8 cellular contexts compared by ENCODE assay signal in genomic region chr5:140043508-140043872, GRCh38. TPM values are rescaled to one million over a fixed set of nuclear protein-coding genes. Genes with fewer than 3 reads are reported as not detected.
DNase-seq lines count a peak whose midpoint lies in the region; ATAC-seq and TF ChIP-seq lines count a peak whose summit lies in the region.

No MANE protein-coding gene starts in this region.

- H4K20me1 ChIP-seq in neural cell (ENCODE audit: insufficient read depth), result no peaks in the 10 kb centered on the region

- ATAC-seq in HG02981 (IDR thresholded peaks at IDR 0.05; ENCODE audit: unreplicated experiment) (peak; percentile 8), T-cell (replicated peaks in 1 of 4) (no peak), GM21367 (IDR thresholded peaks at IDR 0.05; ENCODE audit: unreplicated experiment) (no peak)

- peaks cover 22 to 27% (median 27%) of the 10 kb centered on the region in 3 donors for H3K4me1 Mint-ChIP-seq in T-cell

- TF ChIP-seq EP300 in neural cell (conservative IDR thresholded peaks at IDR 0.05; ENCODE audit: poor library complexity, severe bottlenecking), result no peak

- DNase-seq in NCI-H748 (lab: John Stamatoyannopoulos, UW; ENCODE audit: unreplicated experiment) (peak; percentile 69), NCI-H748 treated with DMSO at 0.1 percent for 48 hours (lab: John Stamatoyannopoulos, UW) (no peak), T-cell (peak in 2 of 34 experiments; percentile 0), epithelial cell of proximal tubule (ENCODE audit: low read depth) (no peak), SJCRH30 (no peak)

- H3K36me3 Mint-ChIP-seq in T-cell, result no peaks in the 10 kb centered on the region

- H3K27ac Mint-ChIP-seq in T-cell, result no peak overlapping the region

- peak overlapping the region; percentile 83 for H3K9ac ChIP-seq in neural cell (ENCODE audit: low read length)

- H3K79me2 ChIP-seq in neural cell (replicated peaks; ENCODE audit: insufficient read depth, low read length), result no peaks in the 10 kb centered on the region

- no peaks in the 10 kb centered on the region for H3K9me3 Mint-ChIP-seq in T-cell

- CTCF ChIA-PET in T-cell (lab: Charles Lee), result no interaction called here

- H3K9me2 ChIP-seq in neural cell (ENCODE audit: insufficient read depth, low read length), result no peaks in the 10 kb centered on the region

- H3K4me3 ChIP-seq in epithelial cell of proximal tubule (ENCODE audit: low read depth, low read length) (peak overlapping the region; percentile 56), neural cell (ENCODE audit: low read length) (peak overlapping the region; percentile 89), SJCRH30 (no peak overlapping the region)

- H3K27ac ChIP-seq in neural cell (ENCODE audit: low read length) (peak overlapping the region; percentile 80), SJCRH30 (no peak overlapping the region)

- POLR2A ChIA-PET in T-cell (lab: Charles Lee), result no interaction called here

- no peak for TF ChIP-seq RAD21 in neural cell (conservative IDR thresholded peaks at IDR 0.05)

- peaks cover 34% of the 10 kb centered on the region for H3K27me3 ChIP-seq in neural cell (ENCODE audit: insufficient read depth, low read depth, low read length)
- H3K27me3 ChIP-seq in SJCRH30, result peaks cover 7% of the 10 kb centered on the region; the same call in 1 of the 2 replicates

- H3K4me1 ChIP-seq in SJCRH30, result no peaks in the 10 kb centered on the region

- H3K4me3 Mint-ChIP-seq in T-cell, result peak overlapping the region; percentile 70 to 85 (median 76)

- TF ChIP-seq CTCF in epithelial cell of proximal tubule (conservative IDR thresholded peaks at IDR 0.05; ENCODE audit: low read depth, low read length), result peak; percentile 19
- TF ChIP-seq CTCF in neural cell (IDR thresholded peaks at IDR 0.05; ENCODE audit: poor library complexity, severe bottlenecking), result peak; percentile 65

- peaks cover 49 to 60% of the 10 kb centered on the region in 2 donors for H3K27me3 Mint-ChIP-seq in T-cell

- peak overlapping the region; percentile 37 for H3K4me2 ChIP-seq in neural cell (ENCODE audit: low read length)

- no peaks in the 10 kb centered on the region for H3K36me3 ChIP-seq in neural cell (ENCODE audit: insufficient read depth, low read length)
- no peaks in the 10 kb centered on the region for H3K36me3 ChIP-seq in SJCRH30

- peak overlapping the region; percentile 69 for H2AFZ ChIP-seq in neural cell (ENCODE audit: low read depth, low read length)

- H3K9me3 ChIP-seq in neural cell (ENCODE audit: low read length) (no peaks in the 10 kb centered on the region), SJCRH30 (replicated peaks) (no peaks in the 10 kb centered on the region)

- H3F3A ChIP-seq in neural cell (ENCODE audit: insufficient read depth, low read length, poor library complexity, severe bottlenecking), result no peaks in the 10 kb centered on the region

TF ChIP-seq in neural cell, 6 proteins besides CTCF, POLR2A, EP300 and RAD21:
- TF ChIP-seq MXI1 (conservative IDR thresholded peaks at IDR 0.05; ENCODE audit: poor library complexity, severe bottlenecking), result no peak
- TF ChIP-seq POLR2AphosphoS5 (IDR thresholded peaks at IDR 0.05), result no peak
- TF ChIP-seq EZH2 (IDR thresholded peaks at IDR 0.05; ENCODE audit: borderline replicate concordance, insufficient read depth, low read length, poor library complexity, severe bottlenecking), result no peak
- TF ChIP-seq TAF1 (IDR thresholded peaks at IDR 0.05; ENCODE audit: low read depth), result no peak
- TF ChIP-seq REST (IDR thresholded peaks at IDR 0.05; ENCODE audit: borderline replicate concordance), result no peak
- TF ChIP-seq SMC3 (conservative IDR thresholded peaks at IDR 0.05; ENCODE audit: poor library complexity), result no peak

RNA-seq across cellular contexts. Expression of gene NRG2, which starts 0.4 kb away (rescaled TPM):
- total RNA-seq in T-cell (under 1 TPM in 4 of 5 donors, not detected in 1; 0.12 to 0.15 (median 0.12) TPM), epithelial cell of proximal tubule (0.43 and 1.5 TPM in 2 replicates)
- 5.4 and 5.6 TPM in 2 replicates for polyA plus RNA-seq in neural cell
- polyA minus RNA-seq in neural cell, result 8.5 and 10.7 TPM in 2 replicates
- total RNA-seq in SJCRH30 (2014; rRNA removed; shearing (Covaris generic)), result 0.06 TPM in 1 of 2 replicates, not detected in the other
